Comparison of ENCODE assay signal across 1 cellular context in the genomic region with DNA sequence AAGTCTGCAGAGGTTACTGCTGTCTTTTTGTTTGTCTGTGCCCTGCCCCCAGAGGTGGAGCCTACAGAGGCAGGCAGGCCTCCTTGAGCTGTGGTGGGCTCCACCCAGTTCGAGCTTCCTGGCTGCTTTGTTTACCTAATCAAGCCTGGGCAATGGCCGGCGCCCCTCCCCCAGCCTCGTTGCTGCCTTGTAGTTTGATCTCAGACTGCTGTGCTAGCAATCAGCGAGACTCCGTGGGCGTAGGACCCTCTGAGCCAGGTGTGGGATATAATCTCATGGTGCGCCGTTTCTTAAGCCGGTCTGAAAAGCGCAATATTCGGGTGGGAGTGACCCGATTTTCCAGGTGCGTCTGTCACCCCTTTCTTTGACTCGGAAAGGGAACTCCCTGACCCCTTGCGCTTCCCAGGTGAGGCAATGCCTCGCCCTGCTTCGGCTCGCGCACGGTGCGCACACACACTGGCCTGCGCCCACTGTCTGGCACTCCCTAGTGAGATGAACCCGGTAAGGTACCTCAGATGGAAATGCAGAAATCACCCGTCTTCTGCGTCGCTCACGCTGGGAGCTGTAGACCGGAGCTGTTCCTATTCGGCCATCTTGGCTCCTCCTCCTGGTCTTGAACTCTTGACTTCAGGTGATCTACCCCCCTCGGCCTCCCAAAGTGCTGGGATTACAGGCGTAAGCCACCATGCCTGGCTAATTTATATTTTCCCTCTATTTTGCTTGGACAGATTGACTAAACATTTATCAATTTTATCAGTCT.
TF ChIP-seq lines count a peak whose summit lies in the region.

No MANE protein-coding gene starts in this region.

TF ChIP-seq in HEK293, 187 proteins besides CTCF, POLR2A, EP300 and RAD21:
- TF ChIP-seq KLF1 (tag by site-specific recombination; IDR thresholded peaks at IDR 0.05) = peak; percentile 28; the same call in 1 of the 2 replicates
